ENCODE assay signal across 2 cellular contexts in the genomic region with DNA sequence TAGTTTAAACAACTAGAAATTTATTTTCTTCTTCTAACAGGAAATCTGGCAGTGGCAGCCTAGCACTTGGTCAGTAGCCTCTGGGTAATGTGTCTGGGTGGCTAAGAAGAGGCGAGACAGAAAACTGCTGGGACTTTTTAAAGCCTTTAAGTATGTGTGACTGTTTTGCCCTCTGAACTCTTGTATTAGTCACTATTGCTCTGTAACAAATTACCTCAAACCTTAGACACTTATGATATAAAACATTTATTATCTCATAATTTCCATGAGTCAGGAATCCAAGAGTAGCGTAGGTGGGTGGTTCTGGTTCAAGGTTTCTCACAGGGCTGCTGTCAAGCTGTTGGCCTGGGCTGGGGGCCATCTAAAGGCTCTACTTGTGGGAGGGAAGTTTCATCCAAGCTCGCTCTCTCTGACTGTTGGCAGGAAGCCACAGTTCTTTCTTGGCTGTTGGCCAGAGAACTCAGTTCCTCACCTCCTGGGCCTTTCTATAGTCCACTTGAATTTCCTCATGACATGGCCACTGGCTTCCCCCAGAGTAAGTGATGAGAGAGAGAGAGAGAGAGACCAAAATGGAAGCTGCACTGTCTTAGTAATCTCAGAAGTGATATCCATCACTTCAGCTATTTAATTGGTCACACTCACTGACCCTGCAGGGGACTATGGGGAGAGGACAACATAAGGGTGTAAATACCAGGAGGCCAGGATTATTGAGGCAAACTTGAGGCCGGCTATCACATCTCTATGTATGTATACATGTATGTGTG.
A peak's percentile ranks its signal among the peaks of the same experiment; 100 is the strongest.
TF ChIP-seq lines count a peak whose summit lies in the region.

No MANE protein-coding gene starts in this region.

TF ChIP-seq in HCT116, 20 proteins besides CTCF, POLR2A, EP300 and RAD21:
- TF ChIP-seq, protein P1, sequence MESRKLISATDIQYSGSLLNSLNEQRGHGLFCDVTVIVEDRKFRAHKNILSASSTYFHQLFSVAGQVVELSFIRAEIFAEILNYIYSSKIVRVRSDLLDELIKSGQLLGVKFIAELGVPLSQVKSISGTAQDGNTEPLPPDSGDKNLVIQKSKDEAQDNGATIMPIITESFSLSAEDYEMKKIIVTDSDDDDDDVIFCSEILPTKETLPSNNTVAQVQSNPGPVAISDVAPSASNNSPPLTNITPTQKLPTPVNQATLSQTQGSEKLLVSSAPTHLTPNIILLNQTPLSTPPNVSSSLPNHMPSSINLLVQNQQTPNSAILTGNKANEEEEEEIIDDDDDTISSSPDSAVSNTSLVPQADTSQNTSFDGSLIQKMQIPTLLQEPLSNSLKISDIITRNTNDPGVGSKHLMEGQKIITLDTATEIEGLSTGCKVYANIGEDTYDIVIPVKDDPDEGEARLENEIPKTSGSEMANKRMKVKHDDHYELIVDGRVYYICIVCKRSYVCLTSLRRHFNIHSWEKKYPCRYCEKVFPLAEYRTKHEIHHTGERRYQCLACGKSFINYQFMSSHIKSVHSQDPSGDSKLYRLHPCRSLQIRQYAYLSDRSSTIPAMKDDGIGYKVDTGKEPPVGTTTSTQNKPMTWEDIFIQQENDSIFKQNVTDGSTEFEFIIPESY (IDR thresholded peaks at IDR 0.05; ENCODE audit: extremely low read depth, insufficient replicate concordance, low read length): no peak
- TF ChIP-seq CBX3 (IDR thresholded peaks at IDR 0.05; ENCODE audit: low read depth) (peak; percentile 75), CEBPB (IDR thresholded peaks at IDR 0.05; ENCODE audit: low read depth) (peak; percentile 59), YY1 (IDR thresholded peaks at IDR 0.05; ENCODE audit: extremely low read depth, insufficient replicate concordance, low read depth, low read length) (no peak), SP1 (IDR thresholded peaks at IDR 0.05; ENCODE audit: low read depth) (peak; percentile 57; the same call in 1 of the 2 replicates), FOSL1 (IDR thresholded peaks at IDR 0.05; ENCODE audit: low read depth) (peak; percentile 86), POLR2AphosphoS5 (IDR thresholded peaks at IDR 0.05; ENCODE audit: low read depth, low read length) (peak; percentile 30; the same call in 1 of the 2 replicates), EGR1 (IDR thresholded peaks at IDR 0.05; ENCODE audit: low read depth) (peak; percentile 81), JUND (IDR thresholded peaks at IDR 0.05) (peak; percentile 75), SRF (IDR thresholded peaks at IDR 0.05; ENCODE audit: low read depth) (no peak), TCF7L2 (IDR thresholded peaks at IDR 0.05; ENCODE audit: borderline replicate concordance, extremely low read depth, insufficient read depth, insufficient read length) (no peak)
- TF ChIP-seq, protein P2, sequence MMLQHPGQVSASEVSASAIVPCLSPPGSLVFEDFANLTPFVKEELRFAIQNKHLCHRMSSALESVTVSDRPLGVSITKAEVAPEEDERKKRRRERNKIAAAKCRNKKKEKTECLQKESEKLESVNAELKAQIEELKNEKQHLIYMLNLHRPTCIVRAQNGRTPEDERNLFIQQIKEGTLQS (IDR thresholded peaks at IDR 0.05): no peak
- TF ChIP-seq, protein P3, sequence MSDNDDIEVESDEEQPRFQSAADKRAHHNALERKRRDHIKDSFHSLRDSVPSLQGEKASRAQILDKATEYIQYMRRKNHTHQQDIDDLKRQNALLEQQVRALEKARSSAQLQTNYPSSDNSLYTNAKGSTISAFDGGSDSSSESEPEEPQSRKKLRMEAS (IDR thresholded peaks at IDR 0.05): peak; percentile 45; the same call in 1 of the 2 replicates

TF ChIP-seq in endothelial cell of umbilical vein, 7 proteins besides CTCF, POLR2A, EP300 and RAD21:
- TF ChIP-seq FOS (IDR thresholded peaks at IDR 0.05; ENCODE audit: borderline replicate concordance, insufficient read depth, low read length) (peak; percentile 80), POLR2AphosphoS5 (IDR thresholded peaks at IDR 0.05; ENCODE audit: insufficient read depth, low read depth, low read length) (peak; percentile 45), EZH2 (IDR thresholded peaks at IDR 0.05; ENCODE audit: borderline replicate concordance, low read depth, low read length, severe bottlenecking) (no peak), JUN (IDR thresholded peaks at IDR 0.05; ENCODE audit: borderline replicate concordance, insufficient read depth, insufficient read length, low read depth) (peak; percentile 95)
